In the genomic region with DNA sequence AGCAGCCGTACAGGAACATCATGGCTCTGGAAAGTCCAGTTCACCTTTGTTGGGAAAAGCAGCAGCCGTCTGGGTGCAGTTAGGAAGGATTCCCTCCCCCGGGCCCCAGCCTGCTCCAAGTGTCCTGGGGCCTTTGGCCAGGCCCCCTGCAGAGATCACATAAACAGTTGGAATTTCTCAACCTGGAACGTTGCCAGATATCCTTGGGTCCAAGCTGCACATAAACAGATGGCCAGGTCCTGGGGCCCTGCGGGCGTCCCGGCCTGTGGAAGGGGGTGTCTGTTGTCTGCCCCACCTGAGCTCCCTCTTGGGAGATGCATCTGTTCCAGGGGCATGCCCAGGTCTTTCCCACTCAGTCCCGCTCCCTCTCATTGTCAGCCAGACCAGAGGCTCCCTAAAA, we compare ENCODE assay signal across 14 cellular contexts.
DNase-seq lines count a peak whose midpoint lies in the region; ATAC-seq and TF ChIP-seq lines count a peak whose summit lies in the region.
"Had no signal": no experiment of that assay in that cellular context is flagged by ENCODE, and none has a peak within 500 bp of the region (broad histone marks: within the 10 kb centered on the region; RNA-seq: fewer than 3 reads in every experiment).

No MANE protein-coding gene starts in this region.

- no peaks in the 10 kb centered on the region for H4K20me1 ChIP-seq in GM23248 (ENCODE audit: insufficient read depth)

- no peak for TF ChIP-seq POLR2A in breast epithelium (IDR thresholded peaks at IDR 0.05)

- no peak overlapping the region for H3K9ac ChIP-seq in GM23248
- H3K9ac ChIP-seq in skeletal muscle satellite cell (ENCODE audit: low read depth, low read length): peak overlapping the region; percentile 9

- peak; percentile 60 for DNase-seq in GM23248
- DNase-seq in fibroblast of villous mesenchyme (ENCODE audit: low read depth): peak; percentile 91
- no peak for DNase-seq in activated CD4-positive, alpha-beta T cell treated with anti-CD3 and anti-CD28 coated beads, Interleukin-2, amount 50 U/mL, for 4 hours
- DNase-seq in H4 (ENCODE audit: low spot score): no peak
- DNase-seq in breast epithelium (ENCODE audit: low spot score in 2 of 2): no peak
- DNase-seq: activated T-cell treated with anti-CD3 and anti-CD28 coated beads, Interleukin-2, amount 50 U/mL, for 4 hours; Caco-2; hippocampal formation; NCI-H2081; stimulated activated naive B cell treated with anti-CD40 and anti-IgM and Interleukin-4, amounts not matched to agents 10 μg/mL and 1 μg/mL and 100 μg/mL, for 72 hours had no signal

- H3K27me3 ChIP-seq in GM23248 (replicated peaks; ENCODE audit: insufficient read depth): no peaks in the 10 kb centered on the region
- no peaks in the 10 kb centered on the region for H3K27me3 ChIP-seq in skeletal muscle satellite cell (ENCODE audit: control insufficient read depth, insufficient read depth, low read length)
- no peaks in the 10 kb centered on the region for H3K27me3 ChIP-seq in breast epithelium

- H3K27ac ChIP-seq in GM23248 (peak overlapping the region; percentile 14; the same call in 1 of the 2 replicates), breast epithelium (peak overlapping the region in 1 of 2 donors; percentile 30)

- no peak for TF ChIP-seq CTCF in fibroblast of villous mesenchyme (IDR thresholded peaks at IDR 0.05; ENCODE audit: insufficient read depth, low read depth, low read length)
- TF ChIP-seq CTCF in breast epithelium (IDR thresholded peaks at IDR 0.05): no peak

- H3K4me1 ChIP-seq in GM23248 (ENCODE audit: insufficient read depth) (peaks cover 14% of the 10 kb centered on the region), skeletal muscle satellite cell (ENCODE audit: control insufficient read depth, insufficient read depth, low read length) (peaks cover 46% of the 10 kb centered on the region), breast epithelium (no peaks in the 10 kb centered on the region)
- H3K4me1 ChIP-seq: Caco-2 had no signal

- H3K36me3 ChIP-seq in GM23248 (ENCODE audit: low read depth) (peaks cover 45% of the 10 kb centered on the region; the same call in 1 of the 2 replicates), skeletal muscle satellite cell (ENCODE audit: insufficient read depth, low read length) (peaks cover 77% of the 10 kb centered on the region), breast epithelium (no peaks in the 10 kb centered on the region)

- intact Hi-C loops in breast epithelium (cut with DNase I; ENCODE audit: low total_unique reads): loop anchor here (10.0 kb wide), 1 partner anchor 279 kb away; no protein-coding TSS in a partner anchor

- in situ Hi-C loops in GM23248 (cut with MboI): no loop called here

- H3K9me3 ChIP-seq in GM23248 (ENCODE audit: low read depth): no peaks in the 10 kb centered on the region
- no peaks in the 10 kb centered on the region for H3K9me3 ChIP-seq in skeletal muscle satellite cell (replicated peaks; ENCODE audit: low read length)
- no peaks in the 10 kb centered on the region for H3K9me3 ChIP-seq in breast epithelium
- H3K9me3 ChIP-seq: Caco-2 had no signal

- H3K4me2 ChIP-seq in GM23248 (ENCODE audit: unreplicated experiment) (no peak overlapping the region), skeletal muscle satellite cell (ENCODE audit: low read length) (no peak overlapping the region)

- H3K4me3 ChIP-seq in GM23248: no peak overlapping the region
- H3K4me3 ChIP-seq in fibroblast of villous mesenchyme (ENCODE audit: low read depth, low read length): no peak overlapping the region
- no peak overlapping the region for H3K4me3 ChIP-seq in skeletal muscle satellite cell (ENCODE audit: low read length)
- no peak overlapping the region for H3K4me3 ChIP-seq in breast epithelium
- H3K4me3 ChIP-seq: GM12878 had no signal

- H3F3A ChIP-seq in GM23248 (ENCODE audit: insufficient read depth): peaks cover 52% of the 10 kb centered on the region

- H3K9me2 ChIP-seq in GM23248 (ENCODE audit: insufficient read depth): no peaks in the 10 kb centered on the region

- no peak overlapping the region for H2AFZ ChIP-seq in GM23248

- ATAC-seq in SK-N-SH treated with all-trans-retinoic acid at 6 μM for 48 hours: peak; percentile 13; the same call in 2 of the 3 replicates
- no peak for ATAC-seq in HG03469 (IDR thresholded peaks at IDR 0.05; ENCODE audit: unreplicated experiment)
- ATAC-seq: activated T-cell treated with anti-CD3 and anti-CD28 coated beads, Interleukin-2, amount 50 U/mL, for 4 hours; GM12878; stimulated activated naive B cell treated with anti-CD40 and anti-IgM and Interleukin-4, amounts not matched to agents 10 μg/mL and 1 μg/mL and 100 μg/mL, for 72 hours had no signal

- peaks cover 94% of the 10 kb centered on the region for H3K79me2 ChIP-seq in GM23248 (ENCODE audit: insufficient read depth)

- WGBS in GM23248 (ENCODE audit: low coverage in 1 of 2, low lambda C conversion rate in 2 of 2, missing lambda C conversion rate in 2 of 2), 2 experiments: 46 to 48% methylated on average over 8 of the region's 8 CpGs

TF ChIP-seq in SK-N-SH treated with all-trans-retinoic acid at 6 μM for 48 hours, 23 proteins besides CTCF, POLR2A, EP300 and RAD21 (continues in another document):
- TF ChIP-seq ESRRG (CRISPR knock-in tag; IDR thresholded peaks at IDR 0.05) (no peak), ISL1 (CRISPR knock-in tag; IDR thresholded peaks at IDR 0.05) (no peak), SNAI2 (CRISPR knock-in tag; IDR thresholded peaks at IDR 0.05) (no peak), ZC3H10 (CRISPR knock-in tag; IDR thresholded peaks at IDR 0.05) (no peak), ZFP3 (CRISPR knock-in tag; IDR thresholded peaks at IDR 0.05) (no peak), PPARA (CRISPR knock-in tag; IDR thresholded peaks at IDR 0.05; ENCODE audit: borderline replicate concordance) (no peak), TSHZ2 (CRISPR knock-in tag; IDR thresholded peaks at IDR 0.05) (no peak), ZNF565 (CRISPR knock-in tag; conservative IDR thresholded peaks at IDR 0.05; ENCODE audit: low read depth) (no peak), TCF4 (CRISPR knock-in tag; IDR thresholded peaks at IDR 0.05; ENCODE audit: borderline replicate concordance) (no peak), ZFP30 (CRISPR knock-in tag; IDR thresholded peaks at IDR 0.05) (no peak), GLIS3 (CRISPR knock-in tag; IDR thresholded peaks at IDR 0.05) (no peak)
- TF ChIP-seq, protein P1, sequence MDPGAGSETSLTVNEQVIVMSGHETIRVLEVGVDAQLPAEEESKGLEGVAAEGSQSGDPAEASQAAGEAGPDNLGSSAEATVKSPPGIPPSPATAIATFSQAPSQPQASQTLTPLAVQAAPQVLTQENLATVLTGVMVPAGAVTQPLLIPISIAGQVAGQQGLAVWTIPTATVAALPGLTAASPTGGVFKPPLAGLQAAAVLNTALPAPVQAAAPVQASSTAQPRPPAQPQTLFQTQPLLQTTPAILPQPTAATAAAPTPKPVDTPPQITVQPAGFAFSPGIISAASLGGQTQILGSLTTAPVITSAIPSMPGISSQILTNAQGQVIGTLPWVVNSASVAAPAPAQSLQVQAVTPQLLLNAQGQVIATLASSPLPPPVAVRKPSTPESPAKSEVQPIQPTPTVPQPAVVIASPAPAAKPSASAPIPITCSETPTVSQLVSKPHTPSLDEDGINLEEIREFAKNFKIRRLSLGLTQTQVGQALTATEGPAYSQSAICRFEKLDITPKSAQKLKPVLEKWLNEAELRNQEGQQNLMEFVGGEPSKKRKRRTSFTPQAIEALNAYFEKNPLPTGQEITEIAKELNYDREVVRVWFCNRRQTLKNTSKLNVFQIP (CRISPR knock-in tag; IDR thresholded peaks at IDR 0.05; ENCODE audit: borderline replicate concordance, low read depth): no peak
- TF ChIP-seq, protein P2, sequence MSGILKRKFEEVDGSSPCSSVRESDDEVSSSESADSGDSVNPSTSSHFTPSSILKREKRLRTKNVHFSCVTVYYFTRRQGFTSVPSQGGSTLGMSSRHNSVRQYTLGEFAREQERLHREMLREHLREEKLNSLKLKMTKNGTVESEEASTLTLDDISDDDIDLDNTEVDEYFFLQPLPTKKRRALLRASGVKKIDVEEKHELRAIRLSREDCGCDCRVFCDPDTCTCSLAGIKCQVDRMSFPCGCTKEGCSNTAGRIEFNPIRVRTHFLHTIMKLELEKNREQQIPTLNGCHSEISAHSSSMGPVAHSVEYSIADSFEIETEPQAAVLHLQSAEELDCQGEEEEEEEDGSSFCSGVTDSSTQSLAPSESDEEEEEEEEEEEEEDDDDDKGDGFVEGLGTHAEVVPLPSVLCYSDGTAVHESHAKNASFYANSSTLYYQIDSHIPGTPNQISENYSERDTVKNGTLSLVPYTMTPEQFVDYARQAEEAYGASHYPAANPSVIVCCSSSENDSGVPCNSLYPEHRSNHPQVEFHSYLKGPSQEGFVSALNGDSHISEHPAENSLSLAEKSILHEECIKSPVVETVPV (CRISPR knock-in tag; IDR thresholded peaks at IDR 0.05): no peak

Comparison
In these comparisons a context has a peak if more than half of its experiments do, and no peak if none do; other contexts are left out.
1. DNase-seq: peak in GM23248 (single experiment) and fibroblast of villous mesenchyme (single experiment); none in activated CD4-positive, alpha-beta T cell treated with anti-CD3 and anti-CD28 coated beads, Interleukin-2, amount 50 U/mL, for 4 hours (0 of 2), H4 (single experiment) and breast epithelium (0 of 2).